ENCODE assay signal across 15 cellular contexts in genomic region chr9:89434636-89435314, GRCh38.
DNase-seq lines count a peak whose midpoint lies in the region; ATAC-seq and TF ChIP-seq lines count a peak whose summit lies in the region.
"Had no signal": no experiment of that assay in that cellular context is flagged by ENCODE, and none has a peak within 500 bp of the region (broad histone marks: within the 10 kb centered on the region; RNA-seq: fewer than 3 reads in every experiment).

No MANE protein-coding gene starts in this region.

- H3K4ac ChIP-seq in trophoblast cell (ENCODE audit: low read depth, low read length), result no peak overlapping the region

- H3K9me3 Mint-ChIP-seq in GM23338, result no peaks in the 10 kb centered on the region

- ATAC-seq in GM23338, result peak; percentile 37
- ATAC-seq: activated CD4-positive, CD25-positive, alpha-beta regulatory T cell treated with anti-CD3 and anti-CD28 coated beads, Interleukin-2, amount 50 U/mL, for 24 hours had no signal

- no peak overlapping the region for H3K9ac ChIP-seq in trophoblast cell (ENCODE audit: low read length)

- intact Hi-C loops in PC-9 (cut with micrococcal nuclease; ENCODE audit: unreplicated experiment) (loop anchor here (5.0 to 10.0 kb wide), 2 partner anchors 63 to 90 kb away; partner anchors contain the start of gene SEMA4D), dorsolateral prefrontal cortex (cut with DNase I) (loop anchor here in 1 of 2 donors (5.0 to 10.0 kb wide), 2 partner anchors 108 to 120 kb away; partner anchors contain the start of genes CKS2 and SECISBP2)

- H4K12ac ChIP-seq in trophoblast cell (ENCODE audit: low read depth, low read length), result no peak overlapping the region

- peak overlapping the region; percentile 30 for H3K4me2 ChIP-seq in GM23338
- peak overlapping the region; percentile 32; the same call in 1 of the 2 replicates for H3K4me2 ChIP-seq in PC-9
- H3K4me2 ChIP-seq in trophoblast cell (ENCODE audit: low read length), result no peak overlapping the region

- no peak overlapping the region for H2BK120ac ChIP-seq in trophoblast cell (ENCODE audit: insufficient read depth, low read length, poor library complexity)

- H2AK5ac ChIP-seq in trophoblast cell (ENCODE audit: low read length), result no peak overlapping the region

- H2AFZ ChIP-seq in GM23338 (no peak overlapping the region), PC-9 (no peak overlapping the region), trophoblast cell (ENCODE audit: insufficient read depth, low read length, poor library complexity) (no peak overlapping the region)

- H3K36me3 Mint-ChIP-seq in GM23338 (ENCODE audit: low read depth), result peaks cover 6% of the 10 kb centered on the region; the same call in 2 of the 3 replicates

- H3K18ac ChIP-seq in trophoblast cell (ENCODE audit: low read length), result no peak overlapping the region

- H3K9me2 ChIP-seq in GM23338 (ENCODE audit: insufficient read depth), result no peaks in the 10 kb centered on the region
- H3K9me2 ChIP-seq in PC-9 (ENCODE audit: insufficient read depth), result no peaks in the 10 kb centered on the region

- no peak overlapping the region for H3K14ac ChIP-seq in trophoblast cell (ENCODE audit: low read length)

- WGBS in trophoblast cell (ENCODE audit: extremely low coverage, insufficient coverage, insufficient read length), result no CpG with 5 or more reads among the region's 3 CpGs

- no peak overlapping the region for H4K91ac ChIP-seq in trophoblast cell (ENCODE audit: low read depth, low read length)

- H3K4me1 Mint-ChIP-seq in GM23338, result peaks cover 81% of the 10 kb centered on the region

- H3K4me1 ChIP-seq in GM23338 (ENCODE audit: insufficient read depth), result peaks cover 57% of the 10 kb centered on the region
- H3K4me1 ChIP-seq in PC-9 (replicated peaks; ENCODE audit: insufficient read depth), result peaks cover 21% of the 10 kb centered on the region
- peaks cover 12 to 14% of the 10 kb centered on the region in 2 experiments for H3K4me1 ChIP-seq in trophoblast cell (ENCODE audit: control insufficient read depth in 1 of 2, insufficient read depth in 2 of 2, low read length in 2 of 2)

- POLR2A ChIA-PET in PC-9 (lab: Charles Lee; ENCODE audit: unreplicated experiment), result no interaction called here

- H3K79me2 ChIP-seq in GM23338 (replicated peaks; ENCODE audit: insufficient read depth) (peaks cover 68% of the 10 kb centered on the region), PC-9 (ENCODE audit: low read depth) (no peaks in the 10 kb centered on the region), trophoblast cell (ENCODE audit: control insufficient read depth, insufficient read depth, low read length, poor library complexity) (no peaks in the 10 kb centered on the region)

- H3K27me3 ChIP-seq in GM23338 (ENCODE audit: insufficient read depth), result no peaks in the 10 kb centered on the region
- no peaks in the 10 kb centered on the region for H3K27me3 ChIP-seq in PC-9 (ENCODE audit: insufficient read depth, low read depth)
- H3K27me3 ChIP-seq in dorsolateral prefrontal cortex, result no peaks in the 10 kb centered on the region
- no peaks in the 10 kb centered on the region for H3K27me3 ChIP-seq in trophoblast cell (ENCODE audit: insufficient read depth, low read length)
- H3K27me3 ChIP-seq: right atrium auricular region had no signal

- H3K4me3 ChIP-seq in GM23338, result peak overlapping the region; percentile 31
- H3K4me3 ChIP-seq in PC-9, result no peak overlapping the region
- peak overlapping the region in 46 of 59 donors; percentile 1 to 64 (median 45) for H3K4me3 ChIP-seq in dorsolateral prefrontal cortex
- no peak overlapping the region for H3K4me3 ChIP-seq in trophoblast cell (ENCODE audit: low read depth, low read length)
- H3K4me3 ChIP-seq: coronary artery, right atrium auricular region, SK-N-MC had no signal

- peaks cover 18% of the 10 kb centered on the region for H3F3A ChIP-seq in GM23338 (replicated peaks; ENCODE audit: low read depth)
- no peaks in the 10 kb centered on the region for H3F3A ChIP-seq in PC-9 (ENCODE audit: insufficient read depth, low read depth)

- H3K4me3 Mint-ChIP-seq in GM23338, result peak overlapping the region; percentile 71

- no TSS peak for BruUV-seq in PC-9 (replicated peaks; lab: Mats Ljungman, UMichigan)

- H3K9me3 ChIP-seq in PC-9 (ENCODE audit: insufficient read depth, low read depth) (no peaks in the 10 kb centered on the region), trophoblast cell (ENCODE audit: insufficient read depth, low read depth, low read length) (no peaks in the 10 kb centered on the region)
- H3K9me3 ChIP-seq: right atrium auricular region had no signal

- H4K20me1 ChIP-seq in GM23338 (replicated peaks; ENCODE audit: insufficient read depth) (no peaks in the 10 kb centered on the region), PC-9 (ENCODE audit: insufficient read depth) (peaks cover 8% of the 10 kb centered on the region)

- H2BK12ac ChIP-seq in trophoblast cell (ENCODE audit: low read length), result no peak overlapping the region

- H4K8ac ChIP-seq in trophoblast cell (ENCODE audit: low read depth, low read length), result no peak overlapping the region

- no peak overlapping the region for H3K23ac ChIP-seq in trophoblast cell (ENCODE audit: low read length)

- no peaks in the 10 kb centered on the region for H3K36me3 ChIP-seq in GM23338 (ENCODE audit: insufficient read depth)
- H3K36me3 ChIP-seq in PC-9 (ENCODE audit: low read depth), result no peaks in the 10 kb centered on the region
- H3K36me3 ChIP-seq in trophoblast cell (ENCODE audit: control insufficient read depth in 1 of 2, insufficient read depth in 2 of 2, low read length in 2 of 2), result no peaks in the 10 kb centered on the region
- H3K36me3 ChIP-seq: right atrium auricular region had no signal

- CTCF ChIA-PET in PC-9 (lab: Charles Lee), result no interaction called here

- peaks cover 17% of the 10 kb centered on the region for H3K27me3 Mint-ChIP-seq in GM23338 (ENCODE audit: insufficient read depth, low read depth, poor library complexity)

- peak overlapping the region; percentile 97 for H3K27ac ChIP-seq in GM23338 (ENCODE audit: low read depth)
- no peak overlapping the region for H3K27ac ChIP-seq in PC-9
- peak overlapping the region in 58 of 59 donors; percentile 63 to 100 (median 92) for H3K27ac ChIP-seq in dorsolateral prefrontal cortex
- no peak overlapping the region for H3K27ac ChIP-seq in trophoblast cell (ENCODE audit: low read depth, low read length)
- H3K27ac ChIP-seq: coronary artery, right atrium auricular region, SK-N-MC had no signal

- H3K27ac Mint-ChIP-seq in GM23338, result peak overlapping the region; percentile 100

- no peak overlapping the region for H2BK5ac ChIP-seq in trophoblast cell (ENCODE audit: low read depth, low read length, poor library complexity)

- no peak for DNase-seq in GM23338 (ENCODE audit: low spot score)
- no peak for DNase-seq in PC-9
- DNase-seq in dorsolateral prefrontal cortex, result no peak
- DNase-seq in trophoblast cell, result peak; percentile 57 to 64
- DNase-seq in iPS-NIHi7 (ENCODE audit: extremely low spot score), result no peak
- DNase-seq in NCI-H2081 (lab: John Stamatoyannopoulos, UW), result no peak
- DNase-seq in NCI-H526 treated with DMSO at 0.1 percent for 48 hours (lab: John Stamatoyannopoulos, UW), result no peak
- DNase-seq: activated gamma-delta T cell treated with Interleukin-2 at 50 U/mL for 16 hours; Karpas-422; NCI-H2029; NK-92 treated with Interleukin-12 subunit alpha and Interleukin-12 subunit beta, amount 100 ng/mL, for 24 hours had no signal

- no peak for TF ChIP-seq CTCF in GM23338 (conservative IDR thresholded peaks at IDR 0.05; ENCODE audit: low read depth in 2 of 2)
- no peak for TF ChIP-seq CTCF in PC-9 (conservative IDR thresholded peaks at IDR 0.05)
- no peak for TF ChIP-seq CTCF in dorsolateral prefrontal cortex (IDR thresholded peaks at IDR 0.05 in 54 of 56, conservative IDR thresholded peaks at IDR 0.05 in 2 of 56; ENCODE audit: low read depth in 1 of 56, partially characterized antibody in 56 of 56)

- H3K79me1 ChIP-seq in trophoblast cell (ENCODE audit: low read length), result no peaks in the 10 kb centered on the region

TF ChIP-seq in GM23338, 12 proteins besides CTCF, POLR2A, EP300 and RAD21:
- TF ChIP-seq NANOG (IDR thresholded peaks at IDR 0.05; ENCODE audit: borderline replicate concordance), result no peak; the same call in 1 of the 2 replicates
- TF ChIP-seq EZH2 (IDR thresholded peaks at IDR 0.05; ENCODE audit: low read depth, unreplicated experiment), result no peak
- no peak for TF ChIP-seq ZNF331 (CRISPR knock-in tag; IDR thresholded peaks at IDR 0.05; ENCODE audit: low read depth)
- no peak for TF ChIP-seq JUNB (IDR thresholded peaks at IDR 0.05; ENCODE audit: unreplicated experiment)
- no peak for TF ChIP-seq POLR2AphosphoS5 (IDR thresholded peaks at IDR 0.05; ENCODE audit: low read depth)
- TF ChIP-seq, protein P1, sequence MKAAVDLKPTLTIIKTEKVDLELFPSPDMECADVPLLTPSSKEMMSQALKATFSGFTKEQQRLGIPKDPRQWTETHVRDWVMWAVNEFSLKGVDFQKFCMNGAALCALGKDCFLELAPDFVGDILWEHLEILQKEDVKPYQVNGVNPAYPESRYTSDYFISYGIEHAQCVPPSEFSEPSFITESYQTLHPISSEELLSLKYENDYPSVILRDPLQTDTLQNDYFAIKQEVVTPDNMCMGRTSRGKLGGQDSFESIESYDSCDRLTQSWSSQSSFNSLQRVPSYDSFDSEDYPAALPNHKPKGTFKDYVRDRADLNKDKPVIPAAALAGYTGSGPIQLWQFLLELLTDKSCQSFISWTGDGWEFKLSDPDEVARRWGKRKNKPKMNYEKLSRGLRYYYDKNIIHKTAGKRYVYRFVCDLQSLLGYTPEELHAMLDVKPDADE (IDR thresholded peaks at IDR 0.05), result 0 out of 2 replicates have a peak, but pooled peaks have one; percentile 26
TF ChIP-seq in GM23338: peak in this region for 1.

Comparison
In these comparisons a context has a peak if more than half of its experiments do, and no peak if none do; other contexts are left out.
1. DNase-seq: peak in trophoblast cell (2 of 2); none in GM23338 (single experiment), PC-9 (0 of 2), dorsolateral prefrontal cortex (0 of 10), iPS-NIHi7 (single experiment), NCI-H2081 (0 of 2) and NCI-H526 treated with DMSO at 0.1 percent for 48 hours (single experiment).
2. H3K27ac ChIP-seq: peak in GM23338 (single experiment) and dorsolateral prefrontal cortex (58 of 59); none in PC-9 (single experiment) and trophoblast cell (single experiment).
3. H3K4me3 ChIP-seq: peak in GM23338 (single experiment) and dorsolateral prefrontal cortex (46 of 59); none in PC-9 (single experiment) and trophoblast cell (single experiment).